In the genomic region with DNA sequence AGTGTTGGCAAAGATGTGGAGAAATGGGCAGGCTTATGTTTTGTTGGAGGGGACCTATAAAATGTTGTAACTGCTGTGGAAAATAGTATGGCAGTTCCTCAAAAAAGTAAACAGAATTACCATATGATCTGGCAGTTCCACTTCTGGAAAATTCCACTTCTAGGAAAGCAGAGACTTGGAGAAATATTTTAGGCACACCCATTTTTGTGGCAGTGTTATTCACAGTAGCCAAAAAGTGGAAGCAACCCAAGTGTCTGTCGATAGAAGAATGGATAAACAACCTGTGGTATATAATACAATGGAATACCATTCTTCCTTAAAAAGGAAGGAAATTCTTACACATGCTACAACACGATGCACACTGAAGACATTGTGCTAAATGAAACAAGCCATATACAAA, we compare ENCODE assay signal across 33 cellular contexts. TPM values are rescaled to one million over a fixed set of nuclear protein-coding genes. Genes with fewer than 3 reads are reported as not detected.
DNase-seq lines count a peak whose midpoint lies in the region; ATAC-seq and TF ChIP-seq lines count a peak whose summit lies in the region.
"Had no signal": no experiment of that assay in that cellular context is flagged by ENCODE, and none has a peak within 500 bp of the region (broad histone marks: within the 10 kb centered on the region; RNA-seq: fewer than 3 reads in every experiment).

No MANE protein-coding gene starts in this region.

- TF ChIP-seq CTCF in AG10803 (conservative IDR thresholded peaks at IDR 0.05; ENCODE audit: low read length) (no peak), foreskin keratinocyte (conservative IDR thresholded peaks at IDR 0.05) (no peak)

- peaks cover 61% of the 10 kb centered on the region for H3K4me1 Mint-ChIP-seq in dendritic cell treated with granulocyte-macrophage colony-stimulating factor and Interleukin-4, amounts not matched to agents 40 ng/mL and 50 ng/mL, for 4 days (ENCODE audit: low read depth)
- H3K4me1 Mint-ChIP-seq: activated naive CD8-positive, alpha-beta T cell treated with anti-CD3 and anti-CD28 coated beads for 36 hours; CD8-positive, alpha-beta memory T cell; neural progenitor cell; stimulated activated memory B cell treated with anti-CD40 and anti-IgM and Interleukin-4, amounts not matched to agents 10 μg/mL and 1 μg/mL and 100 μg/mL, for 72 hours had no signal

- no peaks in the 10 kb centered on the region; the same call in 1 of the 2 replicates for H3K9me3 ChIP-seq in Karpas-422 (ENCODE audit: low read length)
- H3K9me3 ChIP-seq: BE2C, colonic mucosa, HAP-1 had no signal

- DNase-seq in AG10803 (ENCODE audit: low read depth) (peak; percentile 34), M059J (ENCODE audit: low read depth) (peak; percentile 26), foreskin keratinocyte (peak; percentile 31 to 55), NCI-H1930 (lab: John Stamatoyannopoulos, UW) (no peak), Karpas-422 (no peak)
- DNase-seq: ACHN; activated CD4-positive, alpha-beta T cell treated with anti-CD3 and anti-CD28 coated beads for 48 hours; activated CD8-positive, alpha-beta memory T cell treated with anti-CD3 and anti-CD28 coated beads for 24 hours; activated effector memory CD4-positive, alpha-beta T cell treated with anti-CD3 and anti-CD28 coated beads, Interleukin-2, amount 50 U/mL, for 16 hours; activated naive CD8-positive, alpha-beta T cell treated with anti-CD3 and anti-CD28 coated beads for 36 hours; activated T-cell treated with anti-CD3 and anti-CD28 coated beads for 4 hours; anterior cingulate cortex; BE2C; CD8-positive, alpha-beta memory T cell; colonic mucosa; DMS 273 treated with DMSO at 0.1 percent for 48 hours; effector memory CD4-positive, alpha-beta T cell; EL; erythroblast; hippocampal formation; NCI-H1048; NCI-H446 treated with DMSO at 0.1 percent for 48 hours; NCI-H82; retina; SIG-M5 had no signal

- H3K4me3 Mint-ChIP-seq in dendritic cell treated with granulocyte-macrophage colony-stimulating factor and Interleukin-4, amounts not matched to agents 40 ng/mL and 50 ng/mL, for 4 days = no peak overlapping the region
- H3K4me3 Mint-ChIP-seq: activated naive CD8-positive, alpha-beta T cell treated with anti-CD3 and anti-CD28 coated beads for 36 hours; CD8-positive, alpha-beta memory T cell; neural progenitor cell; stimulated activated memory B cell treated with anti-CD40 and anti-IgM and Interleukin-4, amounts not matched to agents 10 μg/mL and 1 μg/mL and 100 μg/mL, for 72 hours had no signal

- H3K4me1 ChIP-seq in foreskin keratinocyte = peaks cover 7% of the 10 kb centered on the region
- H3K4me1 ChIP-seq in Karpas-422 (ENCODE audit: low read length) = no peaks in the 10 kb centered on the region
- H3K4me1 ChIP-seq: BE2C, colonic mucosa, HAP-1, neural progenitor cell, parathyroid adenoma had no signal

- no peak for ATAC-seq in foreskin keratinocyte
- no peak for ATAC-seq in GM21423 (IDR thresholded peaks at IDR 0.05; ENCODE audit: unreplicated experiment)
- ATAC-seq: stimulated activated memory B cell treated with anti-CD40 and anti-IgM and Interleukin-4, amounts not matched to agents 10 μg/mL and 1 μg/mL and 100 μg/mL, for 72 hours had no signal

- peaks cover 59% of the 10 kb centered on the region for H3K36me3 ChIP-seq in Karpas-422 (ENCODE audit: insufficient read depth, low read length)
- H3K36me3 ChIP-seq: colonic mucosa had no signal

- H3K27me3 Mint-ChIP-seq in dendritic cell treated with granulocyte-macrophage colony-stimulating factor and Interleukin-4, amounts not matched to agents 40 ng/mL and 50 ng/mL, for 4 days = no peaks in the 10 kb centered on the region
- H3K27me3 Mint-ChIP-seq: activated naive CD8-positive, alpha-beta T cell treated with anti-CD3 and anti-CD28 coated beads for 36 hours; stimulated activated memory B cell treated with anti-CD40 and anti-IgM and Interleukin-4, amounts not matched to agents 10 μg/mL and 1 μg/mL and 100 μg/mL, for 72 hours had no signal

- no peak overlapping the region for H3K4me2 ChIP-seq in Karpas-422 (ENCODE audit: low read depth, low read length, poor library complexity, severe bottlenecking)
- H3K4me2 ChIP-seq: KMS-11, neural progenitor cell had no signal

- no peak overlapping the region for H3K9ac ChIP-seq in Karpas-422 (ENCODE audit: low read length)
- H3K9ac ChIP-seq: KMS-11, neural progenitor cell, parathyroid adenoma had no signal

- H3K4me3 ChIP-seq in AG10803 (ENCODE audit: low read length) (no peak overlapping the region), Karpas-422 (ENCODE audit: low read length) (no peak overlapping the region)
- H3K4me3 ChIP-seq: colonic mucosa, HAP-1, neural progenitor cell had no signal

- intact Hi-C loops in dendritic cell treated with granulocyte-macrophage colony-stimulating factor and Interleukin-4, amounts not matched to agents 40 ng/mL and 50 ng/mL, for 4 days (cut with micrococcal nuclease) = no loop called here

- no peaks in the 10 kb centered on the region for H3K79me2 ChIP-seq in Karpas-422 (ENCODE audit: low read length)
- H3K79me2 ChIP-seq: parathyroid adenoma had no signal

- H2AFZ ChIP-seq in Karpas-422 (ENCODE audit: low read length) = no peak overlapping the region
- H2AFZ ChIP-seq: neural progenitor cell, parathyroid adenoma had no signal

- H3K27ac ChIP-seq in foreskin keratinocyte (no peak overlapping the region), Karpas-422 (ENCODE audit: low read length) (no peak overlapping the region)
- H3K27ac ChIP-seq: colonic mucosa, HL-60, KMS-11, neural progenitor cell, parathyroid adenoma had no signal

- H3K27me3 ChIP-seq in foreskin keratinocyte = no peaks in the 10 kb centered on the region
- H3K27me3 ChIP-seq in Karpas-422 (ENCODE audit: low read length) = no peaks in the 10 kb centered on the region
- H3K27me3 ChIP-seq: BE2C, colonic mucosa, neural progenitor cell had no signal

- no peaks in the 10 kb centered on the region for H4K20me1 ChIP-seq in Karpas-422 (ENCODE audit: insufficient read depth, low read depth, low read length)

- peaks cover 59% of the 10 kb centered on the region for H3K36me3 Mint-ChIP-seq in dendritic cell treated with granulocyte-macrophage colony-stimulating factor and Interleukin-4, amounts not matched to agents 40 ng/mL and 50 ng/mL, for 4 days (ENCODE audit: low read depth)

- peak overlapping the region; percentile 73 for H3K27ac Mint-ChIP-seq in dendritic cell treated with granulocyte-macrophage colony-stimulating factor and Interleukin-4, amounts not matched to agents 40 ng/mL and 50 ng/mL, for 4 days
- H3K27ac Mint-ChIP-seq: activated naive CD8-positive, alpha-beta T cell treated with anti-CD3 and anti-CD28 coated beads for 36 hours; neural progenitor cell; stimulated activated memory B cell treated with anti-CD40 and anti-IgM and Interleukin-4, amounts not matched to agents 10 μg/mL and 1 μg/mL and 100 μg/mL, for 72 hours had no signal

- H3K9me3 Mint-ChIP-seq in dendritic cell treated with granulocyte-macrophage colony-stimulating factor and Interleukin-4, amounts not matched to agents 40 ng/mL and 50 ng/mL, for 4 days = no peaks in the 10 kb centered on the region
- H3K9me3 Mint-ChIP-seq: stimulated activated memory B cell treated with anti-CD40 and anti-IgM and Interleukin-4, amounts not matched to agents 10 μg/mL and 1 μg/mL and 100 μg/mL, for 72 hours had no signal

- H3K9me2 ChIP-seq in Karpas-422 (replicated peaks; ENCODE audit: insufficient read depth, low read length) = no peaks in the 10 kb centered on the region

RNA-seq across cellular contexts. Expression of gene ADORA2A, which starts 57.0 kb away (rescaled TPM):
- 2.7 and 5.2 TPM in 2 replicates for total RNA-seq in M059J (2014; rRNA removed; shearing (Covaris generic))
- 0.25 and 0.44 TPM in 2 replicates for total RNA-seq in foreskin keratinocyte
- 0.19 and 0.32 TPM in 2 replicates for polyA plus RNA-seq in foreskin keratinocyte
- 65.9 and 86.7 TPM in 2 replicates for total RNA-seq in Karpas-422 (2014; rRNA removed; shearing (Covaris generic); ENCODE audit: low replicate concordance)

Comparison
In these comparisons a context has a peak if more than half of its experiments do, and no peak if none do; other contexts are left out.
1. DNase-seq: peak in AG10803 (single experiment), M059J (single experiment) and foreskin keratinocyte (2 of 2); none in NCI-H1930 (0 of 2) and Karpas-422 (single experiment).
2. RNA of gene ADORA2A, which starts 57.0 kb away (total RNA-seq): 65.9 to 86.7 TPM in Karpas-422; 2.7 to 5.2 TPM in M059J and 0.25 to 0.44 TPM in foreskin keratinocyte; every median in the first group is over 10 times any median in the second.